ENCODE assay signal across 9 cellular contexts in the genomic region with DNA sequence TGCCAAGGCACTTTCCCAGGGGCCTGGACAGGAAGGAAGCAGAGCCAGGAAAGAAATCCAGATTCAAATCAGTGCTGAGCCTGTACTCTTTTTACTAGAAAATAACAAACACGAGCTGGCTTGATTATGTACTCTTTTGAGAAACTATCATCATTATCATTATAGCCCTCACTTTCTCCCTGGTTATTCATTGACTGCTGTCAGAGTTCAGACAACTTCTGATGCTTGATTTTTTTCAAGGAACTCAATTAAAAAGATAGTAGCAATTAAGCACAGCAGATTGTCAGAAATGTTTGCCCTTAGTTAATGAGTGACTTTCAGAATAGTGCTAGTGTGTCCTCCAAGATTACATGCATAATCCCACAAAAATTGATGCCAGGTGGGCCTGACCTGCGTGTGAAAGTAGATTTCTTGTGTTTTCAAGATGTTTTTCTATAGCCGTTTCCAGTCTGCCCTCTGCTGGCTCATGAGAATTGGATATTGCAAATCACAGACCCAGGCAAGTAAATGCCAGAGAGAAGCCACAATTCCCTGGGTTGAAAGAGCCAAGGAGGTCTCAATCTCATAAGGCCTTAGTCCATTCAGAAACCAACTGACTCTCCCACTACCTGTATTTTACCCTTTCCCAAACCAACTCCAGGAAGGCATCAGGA.
DNase-seq lines count a peak whose midpoint lies in the region; ATAC-seq and TF ChIP-seq lines count a peak whose summit lies in the region.
"Had no signal": no experiment of that assay in that cellular context is flagged by ENCODE, and none has a peak within 500 bp of the region (broad histone marks: within the 10 kb centered on the region; RNA-seq: fewer than 3 reads in every experiment).

No MANE protein-coding gene starts in this region.

- H3K4me3 ChIP-seq in coronary artery: no peak overlapping the region

- TF ChIP-seq CTCF in coronary artery (IDR thresholded peaks at IDR 0.05): no peak

- no peak overlapping the region for H3K27ac ChIP-seq in coronary artery

- ATAC-seq in GM18870 (IDR thresholded peaks at IDR 0.05; ENCODE audit: unreplicated experiment): peak; percentile 58
- ATAC-seq in GM21717 (IDR thresholded peaks at IDR 0.05; ENCODE audit: unreplicated experiment): no peak

- DNase-seq in AG08396 (ENCODE audit: low spot score): peak; percentile 9
- peak; percentile 57 for DNase-seq in NCI-H82 (lab: John Stamatoyannopoulos, UW)
- DNase-seq in glomerular visceral epithelial cell (ENCODE audit: extremely low spot score): peak; percentile 24
- DNase-seq in activated T-cell treated with anti-CD3 and anti-CD28 coated beads for 4 hours: no peak
- DNase-seq in coronary artery (ENCODE audit: low spot score): no peak
- no peak for DNase-seq in NCI-H187 (lab: John Stamatoyannopoulos, UW)
- DNase-seq: activated naive CD8-positive, alpha-beta T cell treated with anti-CD3 and anti-CD28 coated beads, Interleukin-2, amount 10 ng/mL, durations not matched to agents 7 days and 5 days had no signal

Comparison
In these comparisons a context has a peak if more than half of its experiments do, and no peak if none do; other contexts are left out.
1. DNase-seq: peak in AG08396 (single experiment), NCI-H82 (single experiment) and glomerular visceral epithelial cell (single experiment); none in activated T-cell treated with anti-CD3 and anti-CD28 coated beads for 4 hours (single experiment), coronary artery (single experiment) and NCI-H187 (0 of 2).